In the genomic region with DNA sequence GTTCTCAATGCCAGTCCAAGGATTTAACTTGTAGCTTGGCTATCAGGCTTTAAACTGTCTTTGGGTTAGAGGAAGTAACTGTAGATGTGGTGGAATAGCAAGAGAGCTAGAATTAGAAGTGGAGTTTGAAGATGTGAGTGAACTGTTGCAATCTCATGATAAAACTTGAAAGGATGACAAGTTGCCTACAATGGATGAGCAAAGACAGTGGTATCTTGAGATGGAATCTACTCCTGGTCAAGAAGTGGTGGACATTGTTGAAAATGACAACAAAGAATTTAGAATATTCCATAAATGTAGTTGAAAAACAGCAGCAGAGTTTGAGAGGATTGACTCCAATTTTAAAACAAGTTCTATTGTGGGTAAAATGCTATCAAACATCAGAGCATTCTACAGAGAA, we compare ENCODE assay signal across 17 cellular contexts.
"Had no signal": no experiment of that assay in that cellular context is flagged by ENCODE, and none has a peak within 500 bp of the region (broad histone marks: within the 10 kb centered on the region; RNA-seq: fewer than 3 reads in every experiment).

No MANE protein-coding gene starts in this region.

- DNase-seq: activated CD4-positive, alpha-beta T cell treated with anti-CD3 and anti-CD28 coated beads for 4 hours; activated CD8-positive, alpha-beta memory T cell treated with anti-CD3 and anti-CD28 coated beads, Interleukin-2, amount 50 U/mL, for 4 hours; activated CD8-positive, alpha-beta T cell treated with anti-CD3 and anti-CD28 coated beads, Interleukin-2, amount 10 ng/mL, durations not matched to agents 7 days and 5 days; activated naive CD8-positive, alpha-beta T cell treated with anti-CD3 and anti-CD28 coated beads for 36 hours; cortex of kidney; effector CD4-positive, alpha-beta T cell; hippocampal formation; left lung; mammary epithelial cell; mucosa of descending colon; naive thymus-derived CD8-positive, alpha-beta T cell; posterior cingulate gyrus; stimulated activated CD4-positive, alpha-beta T cell treated with anti-CD3 and anti-CD28 coated beads, Interleukin-4, amount 100 ng/mL, for 1 hour; stimulated activated naive B cell treated with anti-CD40 and anti-IgM and Interleukin-4, amounts not matched to agents 10 μg/mL and 1 μg/mL and 100 μg/mL, for 72 hours; tibial artery had no signal

- ATAC-seq: activated CD8-positive, alpha-beta T cell treated with anti-CD3 and anti-CD28 coated beads, Interleukin-2, amount 10 ng/mL, durations not matched to agents 7 days and 5 days; left lung; mucosa of descending colon; naive thymus-derived CD8-positive, alpha-beta T cell; stimulated activated naive B cell treated with anti-CD40 and anti-IgM and Interleukin-4, amounts not matched to agents 10 μg/mL and 1 μg/mL and 100 μg/mL, for 72 hours; WTC11 had no signal

- H3K27me3 ChIP-seq: esophagus muscularis mucosa, left lung, tibial artery had no signal

- H3K36me3 ChIP-seq: esophagus muscularis mucosa, left lung, tibial artery had no signal

- H3K9me3 ChIP-seq: esophagus muscularis mucosa, mucosa of descending colon had no signal

- H3K27ac ChIP-seq: esophagus muscularis mucosa, left lung, tibial artery had no signal

- H3K4me1 ChIP-seq: tibial artery had no signal

- H3K4me3 ChIP-seq: esophagus muscularis mucosa, left lung, mucosa of descending colon, tibial artery had no signal
